8 cellular contexts compared by ENCODE assay signal in the genomic region with DNA sequence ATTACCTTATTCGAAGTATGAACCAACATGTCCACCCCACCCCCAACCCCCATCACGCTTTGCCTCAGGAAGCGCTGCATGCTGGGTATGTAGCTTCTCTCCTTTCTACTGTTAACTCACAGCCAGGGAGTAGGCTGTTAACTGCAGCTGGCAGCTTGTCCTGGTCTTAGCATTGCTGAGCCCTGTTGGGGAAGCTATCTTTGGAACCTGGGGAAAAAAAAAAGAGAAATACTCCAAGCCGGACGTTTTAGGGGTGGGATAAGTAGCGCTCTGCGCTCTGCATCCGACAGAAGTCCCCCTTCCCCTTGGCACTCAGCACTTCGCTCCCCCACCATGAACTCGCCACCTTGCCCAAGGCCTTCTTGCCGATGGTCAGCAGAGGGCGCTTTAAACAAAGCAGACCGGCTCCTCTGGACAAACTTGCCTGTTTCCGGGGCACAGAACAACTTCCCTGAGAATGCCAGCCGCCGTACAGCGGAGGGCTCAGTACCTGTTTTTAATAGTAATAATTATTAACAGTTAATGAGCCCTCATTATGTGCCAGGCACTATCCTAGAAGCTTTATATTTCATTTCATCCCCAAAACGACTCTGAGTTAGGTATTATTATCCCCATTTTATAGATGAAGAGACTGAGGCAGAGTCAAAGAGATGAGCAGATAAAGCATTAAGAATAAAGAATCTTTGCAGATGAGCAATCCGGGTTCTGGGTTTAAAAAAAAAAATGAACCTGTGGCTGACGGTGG. TPM values are rescaled to one million over a fixed set of nuclear protein-coding genes. Genes with fewer than 3 reads are reported as not detected.
DNase-seq lines count a peak whose midpoint lies in the region; ATAC-seq, FAIRE-seq and TF ChIP-seq lines count a peak whose summit lies in the region.

No MANE protein-coding gene starts in this region.

- DNase-seq in ELR (ENCODE audit: low read depth) (peak; percentile 85), HS-5 (ENCODE audit: low read depth) (peak; percentile 42), NCI-H82 treated with DMSO at 0.1 percent for 48 hours (lab: John Stamatoyannopoulos, UW; ENCODE audit: unreplicated experiment) (peak; percentile 72), H1 (ENCODE audit: low read depth in 1 of 2, low spot score in 2 of 2) (peak; percentile 61 to 84), memory B cell (ENCODE audit: low spot score in 2 of 2) (peak; percentile 73 to 76)
- DNase-seq in activated CD4-positive, alpha-beta memory T cell treated with anti-CD3 and anti-CD28 coated beads, Interleukin-2, amount 10 ng/mL, durations not matched to agents 7 days and 5 days: peak; percentile 77
- DNase-seq in stimulated activated CD8-positive, alpha-beta memory T cell treated with anti-CD3 and anti-CD28 coated beads, Interleukin-12 subunit alpha, Interleukin-12 subunit beta, amount 100 ng/mL, for 1 hour (ENCODE audit: low read depth): peak; percentile 60

- H3K27ac Mint-ChIP-seq in activated CD4-positive, alpha-beta memory T cell treated with anti-CD3 and anti-CD28 coated beads, Interleukin-2, amount 10 ng/mL, durations not matched to agents 7 days and 5 days: no peak overlapping the region
- H3K27ac Mint-ChIP-seq in memory B cell: no peak overlapping the region

- no peaks in the 10 kb centered on the region for H3K27me3 Mint-ChIP-seq in activated CD4-positive, alpha-beta memory T cell treated with anti-CD3 and anti-CD28 coated beads, Interleukin-2, amount 10 ng/mL, durations not matched to agents 7 days and 5 days
- H3K27me3 Mint-ChIP-seq in memory B cell: peaks cover 10% of the 10 kb centered on the region

- H2BK120ac ChIP-seq in H1 (replicated peaks; ENCODE audit: low read depth, low read length): no peak overlapping the region

- H2AFZ ChIP-seq in H1 (ENCODE audit: low read length): no peak overlapping the region

- no peak overlapping the region for H4K8ac ChIP-seq in H1 (ENCODE audit: extremely low read depth, insufficient read depth, low read length)

- TF ChIP-seq CTCF in H1 (IDR thresholded peaks at IDR 0.05; ENCODE audit: control extremely low read depth in 1 of 3, insufficient read depth in 1 of 3, low read depth in 1 of 3, low read length in 3 of 3): peak in 2 of 3 experiments; percentile 94 to 95; a peak in 3 of 4 replicates

- POLR2A ChIA-PET in activated CD4-positive, alpha-beta memory T cell treated with anti-CD3 and anti-CD28 coated beads, Interleukin-2, amount 10 ng/mL, durations not matched to agents 7 days and 5 days (lab: Charles Lee): no interaction called here
- POLR2A ChIA-PET in H1 (lab: Charles Lee; ENCODE audit: partially characterized antibody): interaction anchor here (0.6 to 1.8 kb wide), 13 partner anchors 23 to 232 kb away, joined by 3 to 10 read pairs (median 3); no protein-coding TSS in a partner anchor

- no peak overlapping the region for H3K9ac ChIP-seq in H1 (replicated peaks in 1 of 4; ENCODE audit: extremely low read depth in 1 of 4, low read depth in 3 of 4, low read length in 3 of 4)

- no peaks in the 10 kb centered on the region for H3K79me1 ChIP-seq in H1 (ENCODE audit: low read depth, low read length)

- H4K20me1 ChIP-seq in H1 (replicated peaks in 1 of 2; ENCODE audit: control insufficient read depth in 1 of 2, insufficient read depth in 2 of 2, low read length in 2 of 2): no peaks in the 10 kb centered on the region

- no peak overlapping the region for H3K14ac ChIP-seq in H1 (ENCODE audit: insufficient read length)

- no peaks in the 10 kb centered on the region for H3K79me2 ChIP-seq in H1 (ENCODE audit: control insufficient read depth in 1 of 2, insufficient read depth in 2 of 2, low read length in 2 of 2)

- H4K91ac ChIP-seq in H1 (replicated peaks; ENCODE audit: insufficient read length, low read length): no peak overlapping the region

- ATAC-seq in memory B cell (ENCODE audit: low read depth): peak; percentile 90
- no peak for ATAC-seq in GM19467 (IDR thresholded peaks at IDR 0.05; ENCODE audit: unreplicated experiment)

- no peaks in the 10 kb centered on the region for H3K36me3 Mint-ChIP-seq in activated CD4-positive, alpha-beta memory T cell treated with anti-CD3 and anti-CD28 coated beads, Interleukin-2, amount 10 ng/mL, durations not matched to agents 7 days and 5 days (ENCODE audit: low read depth)
- peaks cover 2% of the 10 kb centered on the region for H3K36me3 Mint-ChIP-seq in memory B cell

- 0 out of 2 replicates have a peak overlapping the region, but pooled peaks have one; percentile 24 for H2BK20ac ChIP-seq in H1 (ENCODE audit: low read length)

- H3K23me2 ChIP-seq in H1 (ENCODE audit: low read depth, low read length): no peaks in the 10 kb centered on the region

- peak overlapping the region in 3 of 4 experiments; percentile 32 to 54 (median 33); a peak in 5 of 8 replicates for H3K4me3 ChIP-seq in H1 (ENCODE audit: extremely low read depth in 1 of 4, insufficient read depth in 2 of 4, low read depth in 3 of 4, low read length in 4 of 4)

- H4K5ac ChIP-seq in H1 (ENCODE audit: insufficient read length, low read depth, low read length): no peak overlapping the region

- CTCF ChIA-PET in activated CD4-positive, alpha-beta memory T cell treated with anti-CD3 and anti-CD28 coated beads, Interleukin-2, amount 10 ng/mL, durations not matched to agents 7 days and 5 days (lab: Charles Lee): interaction anchor here (0.6 to 3.3 kb wide), 21 partner anchors 9 to 443 kb away, joined by 3 to 28 read pairs (median 3); no protein-coding TSS in a partner anchor
- CTCF ChIA-PET in H1 (lab: Charles Lee; ENCODE audit: partially characterized antibody): interaction anchor here (0.6 to 27.7 kb wide), 71 partner anchors 9 to 412 kb away, joined by 3 to 361 read pairs (median 5); no protein-coding TSS in a partner anchor

- H3K9me3 Mint-ChIP-seq in activated CD4-positive, alpha-beta memory T cell treated with anti-CD3 and anti-CD28 coated beads, Interleukin-2, amount 10 ng/mL, durations not matched to agents 7 days and 5 days: no peaks in the 10 kb centered on the region
- no peaks in the 10 kb centered on the region for H3K9me3 Mint-ChIP-seq in memory B cell

- no peak overlapping the region for H3K56ac ChIP-seq in H1 (replicated peaks; ENCODE audit: insufficient read length, low read depth, low read length)

- no peaks in the 10 kb centered on the region for H3K36me3 ChIP-seq in H1 (ENCODE audit: control insufficient read depth in 2 of 4, insufficient read depth in 4 of 4, low read length in 3 of 4)

- no peak overlapping the region for H3K18ac ChIP-seq in H1 (ENCODE audit: extremely low read depth, low read length)

- H3K23ac ChIP-seq in H1 (ENCODE audit: insufficient read length): no peak overlapping the region

- H3K9me3 ChIP-seq in H1 (ENCODE audit: insufficient read depth in 2 of 2, low read depth in 1 of 2, low read length in 1 of 2): no peaks in the 10 kb centered on the region

- H2AK5ac ChIP-seq in H1 (ENCODE audit: low read depth, low read length): no peak overlapping the region

- no peak overlapping the region for H2BK12ac ChIP-seq in H1 (ENCODE audit: low read depth, low read length)

- TF ChIP-seq EP300 in H1 (IDR thresholded peaks at IDR 0.05; ENCODE audit: borderline replicate concordance in 1 of 2, low read depth in 2 of 2, low read length in 2 of 2): no peak; a peak in 1 of 3 replicates

- peak; percentile 95 to 96 for TF ChIP-seq RAD21 in H1 (IDR thresholded peaks at IDR 0.05 in 1 of 2, conservative IDR thresholded peaks at IDR 0.05 in 1 of 2; ENCODE audit: low read depth in 2 of 2, low read length in 2 of 2)

- 18% methylated on average over 19 of the region's 20 CpGs; no CpG with 5 or more reads in 1 of the 2 experiments for WGBS in H1 (ENCODE audit: extremely low coverage in 1 of 2, insufficient coverage in 1 of 2, insufficient read length in 1 of 2, insufficient replicate concordance in 2 of 2, low coverage in 1 of 2, low lambda C conversion rate in 2 of 2, missing lambda C conversion rate in 1 of 2), 2 experiments

- FAIRE-seq in H1 (lab: Jason Lieb, UNC): peak; percentile 36

- H2BK5ac ChIP-seq in H1 (ENCODE audit: low read depth, low read length): no peak overlapping the region

- H2BK15ac ChIP-seq in H1 (ENCODE audit: low read length): peak overlapping the region; percentile 34; the same call in 1 of the 2 replicates

- H3K4me2 ChIP-seq in H1 (ENCODE audit: insufficient read depth in 1 of 2, low read depth in 2 of 2, low read length in 2 of 2): peak overlapping the region; percentile 14 to 74; a peak in 3 of 4 replicates

- no peak overlapping the region for H3K27ac ChIP-seq in H1 (ENCODE audit: low read depth, low read length)

- H3K4me3 Mint-ChIP-seq in activated CD4-positive, alpha-beta memory T cell treated with anti-CD3 and anti-CD28 coated beads, Interleukin-2, amount 10 ng/mL, durations not matched to agents 7 days and 5 days: no peak overlapping the region
- no peak overlapping the region for H3K4me3 Mint-ChIP-seq in memory B cell

- TF ChIP-seq POLR2A in H1 (IDR thresholded peaks at IDR 0.05; ENCODE audit: control extremely low read depth in 1 of 2, low read depth in 2 of 2, low read length in 2 of 2): 0 out of 3 replicates have a peak, but pooled peaks of 1 of the 2 experiments have one; percentile 25

- peaks cover 6% of the 10 kb centered on the region for H3K4me1 Mint-ChIP-seq in activated CD4-positive, alpha-beta memory T cell treated with anti-CD3 and anti-CD28 coated beads, Interleukin-2, amount 10 ng/mL, durations not matched to agents 7 days and 5 days
- H3K4me1 Mint-ChIP-seq in memory B cell: peaks cover 5% of the 10 kb centered on the region

- peaks cover 0 to 30% (median 11%) of the 10 kb centered on the region in 4 experiments; a peak in 6 of 7 replicates for H3K4me1 ChIP-seq in H1 (replicated peaks in 1 of 4; ENCODE audit: control insufficient read depth in 3 of 4, insufficient read depth in 4 of 4, low read length in 3 of 4)

- H3K27me3 ChIP-seq in H1 (replicated peaks in 1 of 4; ENCODE audit: control insufficient read depth in 3 of 4, extremely low read depth in 1 of 4, insufficient read depth in 3 of 4, low read length in 3 of 4): no peaks in the 10 kb centered on the region

- H3K4ac ChIP-seq in H1 (replicated peaks; ENCODE audit: insufficient read length, low read depth, low read length): no peak overlapping the region

RNA-seq across cellular contexts. Expression of a gene that starts 35.2 kb away (rescaled TPM):
- total RNA-seq in activated CD4-positive, alpha-beta memory T cell treated with anti-CD3 and anti-CD28 coated beads, Interleukin-2, amount 10 ng/mL, durations not matched to agents 7 days and 5 days: not detected
- 38.5 and 41.0 TPM in 2 replicates for total RNA-seq in H1 (2021; fragmentation: NEBNext Ultra II Directional; extraction: Animal tissue kit (Norgen Biotek cat#: 25700))
- polyA plus RNA-seq in H1 (2011; rRNA removed): 65.6 and 78.9 TPM in 2 replicates
- polyA plus RNA-seq in H1 (2011; cell fraction: cytosol; rRNA removed): 73.5 TPM
- polyA plus RNA-seq in H1 (2011; cell fraction: nucleus; rRNA removed): 60.0 TPM
- polyA plus RNA-seq in H1 (2012, experiment 1 of 2): 21.8 to 38.0 TPM (median 35.1 TPM) in 4 replicates
- polyA plus RNA-seq in H1 (2012, experiment 2 of 2): 41.2 TPM
- polyA plus RNA-seq in H1 (2013, experiment 1 of 2): 36.9 TPM
- 40.4 TPM for polyA plus RNA-seq in H1 (2013, experiment 2 of 2)
- 10.9 and 15.4 TPM in 2 replicates for polyA minus RNA-seq in H1 (2011; rRNA and poly(A)+ RNA removed)
- polyA minus RNA-seq in H1 (2011; cell fraction: cytosol; rRNA and poly(A)+ RNA removed): 22.2 TPM
- 12.8 TPM for polyA minus RNA-seq in H1 (2011; cell fraction: nucleus; rRNA and poly(A)+ RNA removed)

RNA-seq across cellular contexts. Expression of a gene that starts 56.9 kb away (rescaled TPM):
- 1 to 10 TPM; 7.9 to 8.5 TPM for total RNA-seq in activated CD4-positive, alpha-beta memory T cell treated with anti-CD3 and anti-CD28 coated beads, Interleukin-2, amount 10 ng/mL, durations not matched to agents 7 days and 5 days
- total RNA-seq in H1 (2021; fragmentation: NEBNext Ultra II Directional; extraction: Animal tissue kit (Norgen Biotek cat#: 25700)): 13.3 and 14.7 TPM in 2 replicates
- 4.8 and 6.7 TPM in 2 replicates for polyA plus RNA-seq in H1 (2011; rRNA removed)
- 2.2 TPM for polyA plus RNA-seq in H1 (2011; cell fraction: cytosol; rRNA removed)
- 8.8 TPM for polyA plus RNA-seq in H1 (2011; cell fraction: nucleus; rRNA removed)
- 9.6 to 20.8 TPM (median 19.1 TPM) in 4 replicates for polyA plus RNA-seq in H1 (2012, experiment 1 of 2)
- 13.4 TPM for polyA plus RNA-seq in H1 (2012, experiment 2 of 2)
- 5.1 TPM for polyA plus RNA-seq in H1 (2013, experiment 1 of 2)
- polyA plus RNA-seq in H1 (2013, experiment 2 of 2): 5.1 TPM
- 2.0 and 2.4 TPM in 2 replicates for polyA minus RNA-seq in H1 (2011; rRNA and poly(A)+ RNA removed)
- 9.3 TPM for polyA minus RNA-seq in H1 (2011; cell fraction: cytosol; rRNA and poly(A)+ RNA removed)
- 5.1 TPM for polyA minus RNA-seq in H1 (2011; cell fraction: nucleus; rRNA and poly(A)+ RNA removed)

Comparison
In these comparisons a context has a peak if more than half of its experiments do, and no peak if none do; other contexts are left out.
1. RNA of a gene that starts 35.2 kb away (total RNA-seq): 38.5 to 41.0 TPM in H1; not detected in activated CD4-positive, alpha-beta memory T cell treated with anti-CD3 and anti-CD28 coated beads, Interleukin-2, amount 10 ng/mL, durations not matched to agents 7 days and 5 days; every median in the first group is over 10 times any median in the second.
2. Peak in every context shown above with its lines, with median percentiles within 50 percentile points of each other: DNase-seq.